Comparison of ENCODE assay signal across 15 cellular contexts in genomic region chr5:77987988-77988387, GRCh38.
DNase-seq lines count a peak whose midpoint lies in the region; ATAC-seq, FAIRE-seq and TF ChIP-seq lines count a peak whose summit lies in the region.
"Had no signal": no experiment of that assay in that cellular context is flagged by ENCODE, and none has a peak within 500 bp of the region (broad histone marks: within the 10 kb centered on the region; RNA-seq: fewer than 3 reads in every experiment).

No MANE protein-coding gene starts in this region.

- FAIRE-seq in H1 (lab: Jason Lieb, UNC) = no peak
- FAIRE-seq: G401.6, GM12892 had no signal

- no peak overlapping the region; the same call in 1 of the 2 replicates for H2BK12ac ChIP-seq in H1 (ENCODE audit: low read depth, low read length)

- H3K23ac ChIP-seq in H1 (ENCODE audit: insufficient read length) = no peak overlapping the region

- no peaks in the 10 kb centered on the region for H3K36me3 ChIP-seq in H1 (ENCODE audit: control insufficient read depth in 2 of 4, insufficient read depth in 4 of 4, low read length in 3 of 4)

- no peak overlapping the region for H2BK120ac ChIP-seq in H1 (replicated peaks; ENCODE audit: low read depth, low read length)

- CTCF ChIA-PET in H1 (lab: Charles Lee; ENCODE audit: partially characterized antibody) = interaction anchor here (0.5 to 1.1 kb wide), 2 partner anchors 14 to 32 kb away, joined by 4 read pairs; no protein-coding TSS in a partner anchor

- H3K23me2 ChIP-seq in H1 (ENCODE audit: low read depth, low read length) = no peaks in the 10 kb centered on the region

- H4K91ac ChIP-seq in H1 (replicated peaks; ENCODE audit: insufficient read length, low read length) = no peak overlapping the region

- no peak overlapping the region for H2AFZ ChIP-seq in H1 (ENCODE audit: low read length)

- no peak overlapping the region for H2AK5ac ChIP-seq in H1 (ENCODE audit: low read depth, low read length)

- TF ChIP-seq CTCF in H1 (IDR thresholded peaks at IDR 0.05; ENCODE audit: control extremely low read depth in 1 of 3, insufficient read depth in 1 of 3, low read depth in 1 of 3, low read length in 3 of 3) = no peak

- no peak for TF ChIP-seq POLR2A in H1 (IDR thresholded peaks at IDR 0.05; ENCODE audit: control extremely low read depth in 1 of 2, low read depth in 2 of 2, low read length in 2 of 2)

- no peak for TF ChIP-seq EP300 in H1 (IDR thresholded peaks at IDR 0.05; ENCODE audit: borderline replicate concordance in 1 of 2, low read depth in 2 of 2, low read length in 2 of 2)

- ATAC-seq in GM19463 (IDR thresholded peaks at IDR 0.05; ENCODE audit: unreplicated experiment) = no peak
- ATAC-seq in GM19455 (IDR thresholded peaks at IDR 0.05; ENCODE audit: unreplicated experiment) = no peak

- peak overlapping the region; percentile 60 for H3K27ac ChIP-seq in angular gyrus (ENCODE audit: low read depth, low read length)
- no peak overlapping the region for H3K27ac ChIP-seq in H1 (ENCODE audit: low read depth, low read length)
- peak overlapping the region; percentile 60 for H3K27ac ChIP-seq in substantia nigra (ENCODE audit: low read depth, low read length, poor library complexity, severe bottlenecking)

- H3K14ac ChIP-seq in H1 (ENCODE audit: insufficient read length) = no peak overlapping the region

- POLR2A ChIA-PET in H1 (lab: Charles Lee; ENCODE audit: partially characterized antibody) = no interaction called here

- H4K20me1 ChIP-seq in H1 (replicated peaks in 1 of 2; ENCODE audit: control insufficient read depth in 1 of 2, insufficient read depth in 2 of 2, low read length in 2 of 2) = peaks cover 0 to 3% of the 10 kb centered on the region in 2 experiments

- no peak overlapping the region for H4K5ac ChIP-seq in H1 (ENCODE audit: insufficient read length, low read depth, low read length)

- no peak overlapping the region for H3K9ac ChIP-seq in H1 (replicated peaks in 1 of 4; ENCODE audit: extremely low read depth in 1 of 4, low read depth in 3 of 4, low read length in 3 of 4)

- no peak overlapping the region for H3K4me2 ChIP-seq in H1 (ENCODE audit: insufficient read depth in 1 of 2, low read depth in 2 of 2, low read length in 2 of 2)

- H3K79me1 ChIP-seq in H1 (ENCODE audit: low read depth, low read length) = no peaks in the 10 kb centered on the region

- no peak overlapping the region for H3K4ac ChIP-seq in H1 (replicated peaks; ENCODE audit: insufficient read length, low read depth, low read length)

- peaks cover 7 to 31% (median 22%) of the 10 kb centered on the region in 4 experiments for H3K4me1 ChIP-seq in H1 (replicated peaks in 1 of 4; ENCODE audit: control insufficient read depth in 3 of 4, insufficient read depth in 4 of 4, low read length in 3 of 4)

- no peaks in the 10 kb centered on the region for H3K79me2 ChIP-seq in H1 (ENCODE audit: control insufficient read depth in 1 of 2, insufficient read depth in 2 of 2, low read length in 2 of 2)

- WGBS in H1 (ENCODE audit: extremely low coverage in 1 of 2, insufficient coverage in 1 of 2, insufficient read length in 1 of 2, insufficient replicate concordance in 2 of 2, low coverage in 1 of 2, low lambda C conversion rate in 2 of 2, missing lambda C conversion rate in 1 of 2), 2 experiments = 83% methylated on average over 19 of the region's 19 CpGs; no CpG with 5 or more reads in 1 of the 2 experiments

- no peak overlapping the region; the same call in 1 of the 2 replicates for H3K18ac ChIP-seq in H1 (ENCODE audit: extremely low read depth, low read length)

- no peak overlapping the region for H3K56ac ChIP-seq in H1 (replicated peaks; ENCODE audit: insufficient read length, low read depth, low read length)

- no peak overlapping the region for H2BK5ac ChIP-seq in H1 (ENCODE audit: low read depth, low read length)

- no peaks in the 10 kb centered on the region for H3K9me3 ChIP-seq in H1 (ENCODE audit: insufficient read depth in 2 of 2, low read depth in 1 of 2, low read length in 1 of 2)

- peaks cover 0 to 8% (median 7%) of the 10 kb centered on the region in 4 experiments; a peak in 5 of 7 replicates for H3K27me3 ChIP-seq in H1 (replicated peaks in 1 of 4; ENCODE audit: control insufficient read depth in 3 of 4, extremely low read depth in 1 of 4, insufficient read depth in 3 of 4, low read length in 3 of 4)

- 0 out of 2 replicates have a peak overlapping the region, but pooled peaks have one; percentile 13 for H2BK20ac ChIP-seq in H1 (ENCODE audit: low read length)

- no peak for DNase-seq in H1 (ENCODE audit: low read depth in 1 of 2, low spot score in 2 of 2)
- no peak for DNase-seq in substantia nigra (lab: John Stamatoyannopoulos, UW)
- DNase-seq in SK-N-DZ (ENCODE audit: low spot score) = no peak
- DNase-seq: Calu3; CD4-positive, alpha-beta memory T cell; COR-L47; DMS53; DND-41; GOT3; HCEC 1CT had no signal

- no peak overlapping the region for H2BK15ac ChIP-seq in H1 (ENCODE audit: low read length)

- no peak for TF ChIP-seq RAD21 in H1 (IDR thresholded peaks at IDR 0.05 in 1 of 2, conservative IDR thresholded peaks at IDR 0.05 in 1 of 2; ENCODE audit: low read depth in 2 of 2, low read length in 2 of 2)

- H3K4me3 ChIP-seq in H1 (ENCODE audit: extremely low read depth in 1 of 4, insufficient read depth in 2 of 4, low read depth in 3 of 4, low read length in 4 of 4) = no peak overlapping the region

- H4K8ac ChIP-seq in H1 (ENCODE audit: extremely low read depth, insufficient read depth, low read length) = no peak overlapping the region

TF ChIP-seq in H1, 55 proteins besides CTCF, POLR2A, EP300 and RAD21:
- no peak for TF ChIP-seq E2F6 (IDR thresholded peaks at IDR 0.05)
- 0 out of 2 replicates have a peak, but pooled peaks have one; percentile 17 for TF ChIP-seq SUZ12 (IDR thresholded peaks at IDR 0.05; ENCODE audit: low read length)
